In genomic region chr6:11245406-11245990, GRCh38 we compare ENCODE assay signal across 17 cellular contexts.
"Had no signal": no experiment of that assay in that cellular context is flagged by ENCODE, and none has a peak within 500 bp of the region (broad histone marks: within the 10 kb centered on the region; RNA-seq: fewer than 3 reads in every experiment).

No MANE protein-coding gene starts in this region.

- H3K36me3 ChIP-seq: upper lobe of right lung had no signal

- H3K27ac ChIP-seq: epithelial cell of prostate, spleen, upper lobe of right lung had no signal

- H3K27me3 ChIP-seq: neutrophil, spleen, upper lobe of right lung had no signal

- ATAC-seq: activated CD8-positive, alpha-beta memory T cell treated with anti-CD3 and anti-CD28 coated beads, Interleukin-2, amount 10 ng/mL, durations not matched to agents 7 days and 5 days; activated T-cell treated with anti-CD3 and anti-CD28 coated beads, Interleukin-2, amount 50 U/mL, for 4 hours; left cardiac atrium; naive thymus-derived CD4-positive, alpha-beta T cell; sciatic nerve; upper lobe of right lung had no signal

- H3K4me3 ChIP-seq: lung, spleen, upper lobe of right lung had no signal

- H3K9me3 ChIP-seq: neutrophil, upper lobe of right lung had no signal

- DNase-seq: activated CD4-positive, alpha-beta T cell treated with anti-CD3 and anti-CD28 coated beads for 1 hour; activated CD4-positive, alpha-beta T cell treated with anti-CD3 and anti-CD28 coated beads, Interleukin-2, amount 50 U/mL, for 48 hours; activated CD8-positive, alpha-beta memory T cell treated with anti-CD3 and anti-CD28 coated beads, Interleukin-2, amount 10 ng/mL, durations not matched to agents 7 days and 5 days; activated gamma-delta T cell treated with Interleukin-2 at 50 U/mL for 16 hours; activated naive CD8-positive, alpha-beta T cell treated with anti-CD3 and anti-CD28 coated beads for 36 hours; activated T-cell treated with anti-CD3 and anti-CD28 coated beads, Interleukin-2, amount 50 U/mL, for 4 hours; aorta; left cardiac atrium; naive thymus-derived CD4-positive, alpha-beta T cell; spleen; stimulated activated CD4-positive, alpha-beta T cell treated with anti-CD3 and anti-CD28 coated beads, Interleukin-1b, Interleukin-23, amount 100 ng/mL, for 48 hours; stimulated activated naive B cell treated with anti-CD40 and anti-IgM and Interleukin-4, amounts not matched to agents 10 μg/mL and 1 μg/mL and 100 μg/mL, for 72 hours; upper lobe of right lung had no signal
